17 cellular contexts compared by ENCODE assay signal in genomic region chr5:41785061-41785460, GRCh38.
DNase-seq lines count a peak whose midpoint lies in the region; ATAC-seq and TF ChIP-seq lines count a peak whose summit lies in the region.
"Had no signal": no experiment of that assay in that cellular context is flagged by ENCODE, and none has a peak within 500 bp of the region (broad histone marks: within the 10 kb centered on the region; RNA-seq: fewer than 3 reads in every experiment).

No MANE protein-coding gene starts in this region.

- ATAC-seq in naive thymus-derived CD8-positive, alpha-beta T cell, result no peak
- ATAC-seq: CD8-positive, alpha-beta T cell; HepG2 had no signal

- H3K4me1 Mint-ChIP-seq in chondrocyte (ENCODE audit: low read depth) (peaks cover 78% of the 10 kb centered on the region), nephron (peaks cover 55% of the 10 kb centered on the region)
- peaks cover 3 to 10% (median 4%) of the 10 kb centered on the region in 4 donors for H3K4me1 Mint-ChIP-seq in naive thymus-derived CD8-positive, alpha-beta T cell
- H3K4me1 Mint-ChIP-seq: B cell, IgD-negative memory B cell had no signal

- H3K4me3 Mint-ChIP-seq in chondrocyte (ENCODE audit: unreplicated experiment), result no peak overlapping the region
- H3K4me3 Mint-ChIP-seq in nephron, result no peak overlapping the region
- H3K4me3 Mint-ChIP-seq in naive thymus-derived CD8-positive, alpha-beta T cell, result no peak overlapping the region
- H3K4me3 Mint-ChIP-seq: B cell; CD8-positive, alpha-beta T cell; GM23338; IgD-negative memory B cell had no signal

- peaks cover 10% of the 10 kb centered on the region for H3K36me3 ChIP-seq in SK-N-MC (ENCODE audit: insufficient read depth, low read length)

- peak overlapping the region; percentile 95 for H3K27ac ChIP-seq in SK-N-MC
- H3K27ac ChIP-seq: BLaER1 treated with 17β-estradiol and CSF1 and Interleukin-3, amounts not matched to agents 10 nM and 100 nM had no signal

- TF ChIP-seq CTCF in chondrocyte (IDR thresholded peaks at IDR 0.05), result no peak
- TF ChIP-seq CTCF in nephron (IDR thresholded peaks at IDR 0.05; ENCODE audit: unreplicated experiment in 3 of 3), result no peak

- POLR2A ChIA-PET in naive thymus-derived CD8-positive, alpha-beta T cell (lab: Charles Lee), result no interaction called here

- no peak for DNase-seq in SK-N-MC (ENCODE audit: low read depth, low spot score)
- no peak for DNase-seq in chondrocyte (ENCODE audit: low spot score)
- DNase-seq in NCI-H1417 (lab: John Stamatoyannopoulos, UW), result no peak
- DNase-seq in naive thymus-derived CD8-positive, alpha-beta T cell, result no peak
- no peak for DNase-seq in dermis blood vessel endothelial cell
- DNase-seq in posterior vena cava (ENCODE audit: low spot score), result no peak
- DNase-seq: Calu3; CD8-positive, alpha-beta T cell; DMS79 treated with DMSO at 0.1 percent for 48 hours; GF-D8; HCEC 1CT had no signal

- H3K4me3 ChIP-seq in SK-N-MC, result no peak overlapping the region
- H3K4me3 ChIP-seq: BLaER1 treated with 17β-estradiol and CSF1 and Interleukin-3, amounts not matched to agents 10 nM and 100 nM; GM23338 had no signal

- no peak overlapping the region for H3K9ac ChIP-seq in SK-N-MC (ENCODE audit: insufficient read length)
- H3K9ac ChIP-seq: BLaER1 treated with 17β-estradiol and CSF1 and Interleukin-3, amounts not matched to agents 10 nM and 100 nM had no signal

- no peaks in the 10 kb centered on the region for H3K9me3 Mint-ChIP-seq in chondrocyte (ENCODE audit: low read depth)
- H3K9me3 Mint-ChIP-seq in nephron, result no peaks in the 10 kb centered on the region
- no peaks in the 10 kb centered on the region for H3K9me3 Mint-ChIP-seq in naive thymus-derived CD8-positive, alpha-beta T cell
- H3K9me3 Mint-ChIP-seq: CD8-positive, alpha-beta T cell; GM23338; IgD-negative memory B cell had no signal

- H3K27me3 Mint-ChIP-seq in chondrocyte (ENCODE audit: low read depth) (no peaks in the 10 kb centered on the region), nephron (ENCODE audit: low read depth) (no peaks in the 10 kb centered on the region)
- no peaks in the 10 kb centered on the region for H3K27me3 Mint-ChIP-seq in naive thymus-derived CD8-positive, alpha-beta T cell
- H3K27me3 Mint-ChIP-seq: B cell, IgD-negative memory B cell had no signal

- no peaks in the 10 kb centered on the region for H3K9me3 ChIP-seq in SK-N-MC (ENCODE audit: low read depth, low read length)
- H3K9me3 ChIP-seq: BLaER1 treated with 17β-estradiol and CSF1 and Interleukin-3, amounts not matched to agents 10 nM and 100 nM had no signal

- H3K36me3 Mint-ChIP-seq in chondrocyte (ENCODE audit: low read depth) (peaks cover 7% of the 10 kb centered on the region), nephron (ENCODE audit: low read depth) (no peaks in the 10 kb centered on the region)
- H3K36me3 Mint-ChIP-seq in naive thymus-derived CD8-positive, alpha-beta T cell, result peaks cover 8 to 69% (median 28%) of the 10 kb centered on the region in 3 donors

- intact Hi-C loops in posterior vena cava (cut with DNase I), result no loop called here

- H3K27ac Mint-ChIP-seq in chondrocyte (ENCODE audit: unreplicated experiment) (peak overlapping the region; percentile 37), nephron (peak overlapping the region; percentile 78 to 82 (median 79))
- H3K27ac Mint-ChIP-seq in naive thymus-derived CD8-positive, alpha-beta T cell, result peak overlapping the region in 2 of 10 donors; percentile 2 to 7
- H3K27ac Mint-ChIP-seq: B cell; CD8-positive, alpha-beta T cell had no signal
